ENCODE assay signal across 17 cellular contexts in the genomic region with DNA sequence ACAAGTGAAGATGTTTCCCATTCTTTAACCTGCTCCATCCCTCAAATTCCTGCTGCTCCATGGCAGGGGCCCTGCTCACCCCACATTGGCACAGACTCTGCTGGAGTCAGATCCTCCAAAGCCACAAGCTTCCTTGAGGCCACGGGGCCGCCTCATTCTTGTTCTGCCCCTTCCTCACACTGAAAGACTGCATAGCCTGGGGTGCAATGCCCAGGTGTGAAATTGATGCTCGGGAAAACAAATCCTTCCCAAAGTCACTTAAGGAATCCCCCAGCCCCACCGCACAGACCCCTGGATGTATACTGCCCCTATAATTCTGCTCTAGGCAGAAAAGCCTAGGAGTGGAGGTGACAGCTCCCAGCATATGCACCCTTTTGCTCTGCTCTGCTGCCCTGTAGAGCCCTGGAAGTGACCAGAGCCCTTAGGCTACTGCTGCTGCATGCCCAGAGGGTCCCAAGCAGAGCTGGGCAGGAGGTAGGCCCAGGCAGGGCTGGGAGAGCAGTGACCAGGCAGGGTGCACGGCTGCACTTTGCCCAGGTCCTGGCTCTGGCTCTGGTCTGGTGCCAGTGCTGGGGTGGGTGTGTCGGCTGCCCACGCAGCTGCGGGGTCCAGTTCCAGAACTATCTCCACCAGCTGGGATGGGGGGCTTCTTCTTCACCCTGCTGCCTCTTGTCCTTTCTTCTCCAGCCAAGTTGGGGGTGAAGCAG. TPM values are rescaled to one million over a fixed set of nuclear protein-coding genes. Genes with fewer than 3 reads are reported as not detected.
DNase-seq lines count a peak whose midpoint lies in the region; ATAC-seq and TF ChIP-seq lines count a peak whose summit lies in the region.
"Had no signal": no experiment of that assay in that cellular context is flagged by ENCODE, and none has a peak within 500 bp of the region (broad histone marks: within the 10 kb centered on the region; RNA-seq: fewer than 3 reads in every experiment).

No MANE protein-coding gene starts in this region.

- H3K4me1 Mint-ChIP-seq in activated naive CD8-positive, alpha-beta T cell (ENCODE audit: low read depth) = peaks cover 6% of the 10 kb centered on the region
- H3K4me1 Mint-ChIP-seq in activated naive CD8-positive, alpha-beta T cell treated with anti-CD3 and anti-CD28 coated beads for 36 hours = peaks cover 8% of the 10 kb centered on the region

- H3K27me3 Mint-ChIP-seq in activated naive CD8-positive, alpha-beta T cell = peaks cover 38% of the 10 kb centered on the region
- H3K27me3 Mint-ChIP-seq in activated naive CD8-positive, alpha-beta T cell treated with anti-CD3 and anti-CD28 coated beads for 36 hours = peaks cover 90% of the 10 kb centered on the region

- intact Hi-C loops in mucosa of descending colon (cut with DNase I, micrococcal nuclease) = no loop called here

- peak; percentile 21 for ATAC-seq in mucosa of descending colon

- DNase-seq in activated naive CD8-positive, alpha-beta T cell treated with anti-CD3 and anti-CD28 coated beads for 36 hours = no peak
- DNase-seq in epithelial cell of esophagus (ENCODE audit: low read depth) = no peak
- DNase-seq in mucosa of descending colon = peak; percentile 61 to 72 (median 65)
- no peak for DNase-seq in NCI-H1105 treated with DMSO at 0.1 percent for 48 hours (lab: John Stamatoyannopoulos, UW)
- DNase-seq in NAMALWA (ENCODE audit: low spot score) = no peak
- no peak for DNase-seq in HuH-7.5 (ENCODE audit: low spot score)
- no peak for DNase-seq in stimulated activated CD8-positive, alpha-beta memory T cell treated with anti-CD3 and anti-CD28 coated beads, Interleukin-4, amount 100 ng/mL, for 48 hours
- DNase-seq: 8988T, COR-L47, DMS153, EL, Karpas-422, NCI-H2029, NCI-H524, SIG-M5 had no signal

- H3K4me3 ChIP-seq in epithelial cell of esophagus (ENCODE audit: low read length) (peak overlapping the region; percentile 66), mucosa of descending colon (no peak overlapping the region)

- H3K36me3 Mint-ChIP-seq in activated naive CD8-positive, alpha-beta T cell = no peaks in the 10 kb centered on the region
- no peaks in the 10 kb centered on the region for H3K36me3 Mint-ChIP-seq in activated naive CD8-positive, alpha-beta T cell treated with anti-CD3 and anti-CD28 coated beads for 36 hours
- H3K36me3 Mint-ChIP-seq: CD14-positive monocyte had no signal

- H3K9me3 ChIP-seq in mucosa of descending colon = no peaks in the 10 kb centered on the region

- H3K4me1 ChIP-seq in mucosa of descending colon (ENCODE audit: low read depth) = peaks cover 50% of the 10 kb centered on the region

- no peaks in the 10 kb centered on the region for H3K36me3 ChIP-seq in mucosa of descending colon (ENCODE audit: low read depth)

- no peaks in the 10 kb centered on the region for H3K9me3 Mint-ChIP-seq in activated naive CD8-positive, alpha-beta T cell (ENCODE audit: low read depth)
- no peaks in the 10 kb centered on the region for H3K9me3 Mint-ChIP-seq in activated naive CD8-positive, alpha-beta T cell treated with anti-CD3 and anti-CD28 coated beads for 36 hours

- TF ChIP-seq CTCF in epithelial cell of esophagus (IDR thresholded peaks at IDR 0.05; ENCODE audit: insufficient read depth, low read depth, low read length, missing control alignments) (no peak), mucosa of descending colon (IDR thresholded peaks at IDR 0.05) (no peak)

- peak overlapping the region; percentile 30 for H3K4me3 Mint-ChIP-seq in activated naive CD8-positive, alpha-beta T cell
- H3K4me3 Mint-ChIP-seq in activated naive CD8-positive, alpha-beta T cell treated with anti-CD3 and anti-CD28 coated beads for 36 hours = no peak overlapping the region

- H3K27ac Mint-ChIP-seq in activated naive CD8-positive, alpha-beta T cell = no peak overlapping the region
- no peak overlapping the region for H3K27ac Mint-ChIP-seq in activated naive CD8-positive, alpha-beta T cell treated with anti-CD3 and anti-CD28 coated beads for 36 hours

RNA-seq across cellular contexts. Expression of gene HES2, which starts 1.6 kb away (rescaled TPM):
- not detected for total RNA-seq in activated naive CD8-positive, alpha-beta T cell treated with anti-CD3 and anti-CD28 coated beads for 36 hours
- total RNA-seq in mucosa of descending colon = 10 to 100 TPM in 2 of 3 donors, 1 to 10 TPM in 1; 8.6 to 23.0 (median 22.4) TPM

RNA-seq across cellular contexts. Expression of gene ESPN, which starts 6.5 kb away (rescaled TPM):
- total RNA-seq in activated naive CD8-positive, alpha-beta T cell treated with anti-CD3 and anti-CD28 coated beads for 36 hours = under 1 TPM; 0.39 to 0.44 TPM
- 100 to 1,000 TPM in 2 of 3 donors, 10 to 100 TPM in 1; 65.7 to 137 (median 124) TPM for total RNA-seq in mucosa of descending colon

RNA-seq across cellular contexts. Expression of gene ACOT7, which starts 24.5 kb away (rescaled TPM):
- total RNA-seq in activated naive CD8-positive, alpha-beta T cell treated with anti-CD3 and anti-CD28 coated beads for 36 hours = 10 to 100 TPM; 80.8 to 86.2 TPM
- 10 to 100 TPM; 37.9 to 60.1 (median 42.7) TPM for total RNA-seq in mucosa of descending colon

RNA-seq across cellular contexts. Expression of gene TNFRSF25, which starts 47.9 kb away (rescaled TPM):
- 10 to 100 TPM; 64.7 to 67.8 TPM for total RNA-seq in activated naive CD8-positive, alpha-beta T cell treated with anti-CD3 and anti-CD28 coated beads for 36 hours
- total RNA-seq in mucosa of descending colon = 10 to 100 TPM; 18.3 to 45.1 (median 35.3) TPM

Comparison
In these comparisons a context has a peak if more than half of its experiments do, and no peak if none do; other contexts are left out.
1. DNase-seq: peak in mucosa of descending colon (3 of 3); none in activated naive CD8-positive, alpha-beta T cell treated with anti-CD3 and anti-CD28 coated beads for 36 hours (single experiment), epithelial cell of esophagus (single experiment), NCI-H1105 treated with DMSO at 0.1 percent for 48 hours (single experiment), NAMALWA (single experiment), HuH-7.5 (single experiment) and stimulated activated CD8-positive, alpha-beta memory T cell treated with anti-CD3 and anti-CD28 coated beads, Interleukin-4, amount 100 ng/mL, for 48 hours (single experiment).
2. RNA of gene HES2, which starts 1.6 kb away (total RNA-seq): 8.6 to 23.0 TPM in mucosa of descending colon; not detected in activated naive CD8-positive, alpha-beta T cell treated with anti-CD3 and anti-CD28 coated beads for 36 hours; every median in the first group is over 4 times any median in the second.
3. RNA of gene ESPN, which starts 6.5 kb away (total RNA-seq): 65.7 to 137 TPM in mucosa of descending colon; 0.39 to 0.44 TPM in activated naive CD8-positive, alpha-beta T cell treated with anti-CD3 and anti-CD28 coated beads for 36 hours; every median in the first group is over 10 times any median in the second.